In the genomic region with DNA sequence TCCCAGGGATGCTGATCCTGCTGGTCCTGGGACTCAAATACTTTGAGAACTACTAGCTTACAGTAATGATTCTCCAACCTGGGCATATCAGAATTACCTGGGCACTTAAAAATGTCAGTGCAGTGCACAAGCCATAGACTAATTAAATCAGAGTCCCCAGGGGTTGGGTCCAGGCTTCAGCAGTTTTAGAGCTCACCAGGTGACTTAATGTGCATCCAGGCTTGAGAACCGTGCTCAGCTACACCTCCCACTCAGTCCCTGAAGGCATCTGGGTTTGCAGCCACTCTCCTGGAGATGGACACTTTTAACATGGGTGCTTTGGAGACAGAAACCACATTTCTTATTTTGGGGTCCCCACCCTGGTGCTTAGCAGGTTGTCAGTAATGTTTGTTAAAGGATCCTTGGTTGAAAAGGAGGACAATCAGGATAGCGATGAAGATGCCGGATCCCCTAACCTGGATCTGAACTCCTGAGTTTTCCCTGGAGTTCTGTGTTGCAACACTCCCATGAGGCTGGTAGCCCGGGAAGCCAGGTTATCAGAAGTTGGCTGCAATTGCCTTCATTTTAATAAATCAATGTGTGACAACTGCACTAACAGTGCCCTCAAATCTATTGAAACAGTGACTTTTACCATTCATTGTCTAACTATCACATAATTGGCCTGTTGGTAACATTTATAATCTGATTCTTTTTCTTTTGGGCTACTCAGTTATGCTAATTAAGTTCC, we compare ENCODE assay signal across 13 cellular contexts. TPM values are rescaled to one million over a fixed set of nuclear protein-coding genes. Genes with fewer than 3 reads are reported as not detected.
DNase-seq lines count a peak whose midpoint lies in the region; ATAC-seq and TF ChIP-seq lines count a peak whose summit lies in the region.
"Had no signal": no experiment of that assay in that cellular context is flagged by ENCODE, and none has a peak within 500 bp of the region (broad histone marks: within the 10 kb centered on the region; RNA-seq: fewer than 3 reads in every experiment).

No MANE protein-coding gene starts in this region.

- CTCF ChIA-PET in A673 (lab: Charles Lee) = interaction anchor here (0.5 kb wide), 1 partner anchor 10 kb away, joined by 3 read pairs; no protein-coding TSS in a partner anchor

- H3K27ac ChIP-seq in OCI-LY3 (ENCODE audit: low read length) (peak overlapping the region; percentile 92), A673 (ENCODE audit: low read depth, low read length, poor library complexity, severe bottlenecking) (no peak overlapping the region)
- H3K27ac ChIP-seq: cardiac muscle cell, lower lobe of right lung, RWPE1 had no signal

- no peak overlapping the region for H2AFZ ChIP-seq in OCI-LY3 (ENCODE audit: low read depth, low read length)

- H3K36me3 Mint-ChIP-seq in activated naive CD8-positive, alpha-beta T cell = no peaks in the 10 kb centered on the region
- H3K36me3 Mint-ChIP-seq in activated naive CD8-positive, alpha-beta T cell treated with anti-CD3 and anti-CD28 coated beads for 36 hours = no peaks in the 10 kb centered on the region
- no peaks in the 10 kb centered on the region for H3K36me3 Mint-ChIP-seq in stimulated activated naive B cell treated with anti-CD40 and anti-IgM and Interleukin-4, amounts not matched to agents 10 μg/mL and 1 μg/mL and 100 μg/mL, for 72 hours

- H3K36me3 ChIP-seq in OCI-LY3 (replicated peaks; ENCODE audit: low read depth, low read length) (no peaks in the 10 kb centered on the region), A673 (ENCODE audit: insufficient read depth, low read length, poor library complexity, severe bottlenecking) (no peaks in the 10 kb centered on the region)
- H3K36me3 ChIP-seq: cardiac muscle cell, lower lobe of right lung had no signal

- DNase-seq in activated naive CD8-positive, alpha-beta T cell treated with anti-CD3 and anti-CD28 coated beads for 36 hours = no peak
- DNase-seq in stimulated activated naive B cell treated with anti-CD40 and anti-IgM and Interleukin-4, amounts not matched to agents 10 μg/mL and 1 μg/mL and 100 μg/mL, for 72 hours = no peak
- DNase-seq in pons (ENCODE audit: low spot score) = no peak
- DNase-seq in A673 (ENCODE audit: low spot score) = no peak
- no peak for DNase-seq in SW 1271 (lab: John Stamatoyannopoulos, UW)
- DNase-seq: AML-193, lower lobe of right lung, right cardiac atrium had no signal

- H3K9me3 ChIP-seq in OCI-LY3 (ENCODE audit: insufficient read depth, low read length) = no peaks in the 10 kb centered on the region
- H3K9me3 ChIP-seq in A673 (ENCODE audit: low read depth, low read length, poor library complexity, severe bottlenecking) = no peaks in the 10 kb centered on the region
- H3K9me3 ChIP-seq: lower lobe of right lung had no signal

- TF ChIP-seq CTCF in OCI-LY3 (IDR thresholded peaks at IDR 0.05; ENCODE audit: low read depth, low read length) (no peak), A673 (conservative IDR thresholded peaks at IDR 0.05; ENCODE audit: low read depth, low read length) (no peak)

- H3K4me1 ChIP-seq in OCI-LY3 (ENCODE audit: low read length) (peaks cover 69% of the 10 kb centered on the region), A673 (ENCODE audit: insufficient read depth, low read length, poor library complexity, severe bottlenecking) (peaks cover 4% of the 10 kb centered on the region)

- no peaks in the 10 kb centered on the region for H3K9me3 Mint-ChIP-seq in activated naive CD8-positive, alpha-beta T cell (ENCODE audit: low read depth)
- no peaks in the 10 kb centered on the region for H3K9me3 Mint-ChIP-seq in activated naive CD8-positive, alpha-beta T cell treated with anti-CD3 and anti-CD28 coated beads for 36 hours
- H3K9me3 Mint-ChIP-seq in stimulated activated naive B cell treated with anti-CD40 and anti-IgM and Interleukin-4, amounts not matched to agents 10 μg/mL and 1 μg/mL and 100 μg/mL, for 72 hours = no peaks in the 10 kb centered on the region

- no peaks in the 10 kb centered on the region for H4K20me1 ChIP-seq in OCI-LY3 (ENCODE audit: insufficient read depth, low read length)

- POLR2A ChIA-PET in A673 (lab: Charles Lee; ENCODE audit: low non-redundant PET) = no interaction called here

- H3K9ac ChIP-seq in OCI-LY3 (ENCODE audit: low read length) = peak overlapping the region; percentile 66

- H3K27ac Mint-ChIP-seq in activated naive CD8-positive, alpha-beta T cell = peak overlapping the region; percentile 59
- no peak overlapping the region for H3K27ac Mint-ChIP-seq in activated naive CD8-positive, alpha-beta T cell treated with anti-CD3 and anti-CD28 coated beads for 36 hours
- peak overlapping the region; percentile 92 for H3K27ac Mint-ChIP-seq in stimulated activated naive B cell treated with anti-CD40 and anti-IgM and Interleukin-4, amounts not matched to agents 10 μg/mL and 1 μg/mL and 100 μg/mL, for 72 hours

- peak overlapping the region; percentile 88 for H3K4me2 ChIP-seq in OCI-LY3 (ENCODE audit: low read length)

- peaks cover 21% of the 10 kb centered on the region for H3K4me1 Mint-ChIP-seq in activated naive CD8-positive, alpha-beta T cell (ENCODE audit: low read depth)
- H3K4me1 Mint-ChIP-seq in activated naive CD8-positive, alpha-beta T cell treated with anti-CD3 and anti-CD28 coated beads for 36 hours = peaks cover 25% of the 10 kb centered on the region
- peaks cover 51 to 64% of the 10 kb centered on the region in 2 donors for H3K4me1 Mint-ChIP-seq in stimulated activated naive B cell treated with anti-CD40 and anti-IgM and Interleukin-4, amounts not matched to agents 10 μg/mL and 1 μg/mL and 100 μg/mL, for 72 hours

- H3K79me2 ChIP-seq in OCI-LY3 (ENCODE audit: low read length) = no peaks in the 10 kb centered on the region

- intact Hi-C loops in A673 (cut with micrococcal nuclease; ENCODE audit: unreplicated experiment) = no loop called here

- peak overlapping the region; percentile 65 for H3K4me3 ChIP-seq in OCI-LY3 (ENCODE audit: low read length)
- no peak overlapping the region for H3K4me3 ChIP-seq in A673 (ENCODE audit: low read depth, low read length, poor library complexity, severe bottlenecking)
- H3K4me3 ChIP-seq: cardiac muscle cell, lower lobe of right lung had no signal

- no peaks in the 10 kb centered on the region for H3K27me3 Mint-ChIP-seq in activated naive CD8-positive, alpha-beta T cell
- H3K27me3 Mint-ChIP-seq in activated naive CD8-positive, alpha-beta T cell treated with anti-CD3 and anti-CD28 coated beads for 36 hours = no peaks in the 10 kb centered on the region
- H3K27me3 Mint-ChIP-seq in stimulated activated naive B cell treated with anti-CD40 and anti-IgM and Interleukin-4, amounts not matched to agents 10 μg/mL and 1 μg/mL and 100 μg/mL, for 72 hours = peaks cover 8 to 9% of the 10 kb centered on the region in 2 donors

- ATAC-seq in HG02852 (IDR thresholded peaks at IDR 0.05; ENCODE audit: unreplicated experiment) = peak; percentile 29
- peak; percentile 62 to 63 for ATAC-seq in stimulated activated naive B cell treated with anti-CD40 and anti-IgM and Interleukin-4, amounts not matched to agents 10 μg/mL and 1 μg/mL and 100 μg/mL, for 72 hours (replicated peaks)
- ATAC-seq: right cardiac atrium had no signal

- no peak overlapping the region for H3K4me3 Mint-ChIP-seq in activated naive CD8-positive, alpha-beta T cell
- no peak overlapping the region for H3K4me3 Mint-ChIP-seq in activated naive CD8-positive, alpha-beta T cell treated with anti-CD3 and anti-CD28 coated beads for 36 hours
- peak overlapping the region; percentile 48 to 50 for H3K4me3 Mint-ChIP-seq in stimulated activated naive B cell treated with anti-CD40 and anti-IgM and Interleukin-4, amounts not matched to agents 10 μg/mL and 1 μg/mL and 100 μg/mL, for 72 hours

- no peaks in the 10 kb centered on the region for H3K27me3 ChIP-seq in OCI-LY3 (ENCODE audit: low read depth, low read length)
- no peaks in the 10 kb centered on the region for H3K27me3 ChIP-seq in A673 (replicated peaks; ENCODE audit: insufficient read depth, low read depth, low read length, poor library complexity)
- H3K27me3 ChIP-seq: cardiac muscle cell had no signal

- BruUV-seq in A673 (replicated peaks; lab: Mats Ljungman, UMichigan) = no TSS peak

RNA-seq across cellular contexts. Expression of a gene that starts 48.1 kb away (rescaled TPM):
- not detected for total RNA-seq in activated naive CD8-positive, alpha-beta T cell treated with anti-CD3 and anti-CD28 coated beads for 36 hours
- not detected in 2 replicates for total RNA-seq in A673 (2021)
- total RNA-seq: cardiac muscle cell, lower lobe of right lung, right cardiac atrium had no signal

Comparison
In these comparisons a context has a peak if more than half of its experiments do, and no peak if none do; other contexts are left out.
1. H3K4me3 Mint-ChIP-seq: peak in stimulated activated naive B cell treated with anti-CD40 and anti-IgM and Interleukin-4, amounts not matched to agents 10 μg/mL and 1 μg/mL and 100 μg/mL, for 72 hours (2 of 2); none in activated naive CD8-positive, alpha-beta T cell (single experiment) and activated naive CD8-positive, alpha-beta T cell treated with anti-CD3 and anti-CD28 coated beads for 36 hours (single experiment).